Comparison of ENCODE assay signal across 8 cellular contexts in genomic region chr16:1308977-1309885, GRCh38. TPM values are rescaled to one million over a fixed set of nuclear protein-coding genes. Genes with fewer than 3 reads are reported as not detected.
DNase-seq lines count a peak whose midpoint lies in the region; ATAC-seq and TF ChIP-seq lines count a peak whose summit lies in the region.

TSS of gene UBE2I (plus strand) at chr16:1309636. CDS start at chr16:1314031, 4,395 bp downstream.

- peak; percentile 62 for ATAC-seq in HG03196 (IDR thresholded peaks at IDR 0.05; ENCODE audit: unreplicated experiment)

- H3K4me3 Mint-ChIP-seq in immature natural killer cell = peak within 1 kb of the TSS; percentile 97 to 99 (median 98)

- peaks cover 6 to 16% (median 15%) of the 10 kb centered on the region in 3 donors for H3K27me3 Mint-ChIP-seq in immature natural killer cell (ENCODE audit: low read depth in 3 of 3)

- H3K4me1 Mint-ChIP-seq in immature natural killer cell = peaks cover 29 to 44% of the 10 kb centered on the region in 2 donors

- in situ Hi-C loops in GM18951 (cut with MboI; ENCODE audit: low sequenced_read_pairs, unreplicated experiment) = no loop called here

- no peaks in the 10 kb centered on the region for H3K9me3 Mint-ChIP-seq in immature natural killer cell

- H3K27ac Mint-ChIP-seq in immature natural killer cell = peak within 1 kb of the TSS; percentile 98 to 100 (median 99)

- DNase-seq in AG08396 (ENCODE audit: low spot score) (peak; percentile 98), NCI-H345 treated with DMSO at 0.1 percent for 48 hours (lab: John Stamatoyannopoulos, UW; ENCODE audit: unreplicated experiment) (peak; percentile 93), caudate nucleus (lab: John Stamatoyannopoulos, UW) (peak; percentile 88 to 99 (median 96)), immature natural killer cell (peak; percentile 99), smooth muscle cell of the brain vasculature (ENCODE audit: low read depth, low spot score) (peak; percentile 98)
- DNase-seq in activated CD4-positive, CD25-positive, alpha-beta regulatory T cell (lab: John Stamatoyannopoulos, UW) = peak; percentile 89 to 96 (median 92)

- TF ChIP-seq POLR2A in GM18951 (IDR thresholded peaks at IDR 0.05; ENCODE audit: extremely low read depth, insufficient read depth, insufficient read length) = peak; percentile 78

- H3K27ac ChIP-seq in caudate nucleus (ENCODE audit: low read depth, low read length) = peak within 1 kb of the TSS; percentile 99

- peaks cover 0 to 3% (median 0%) of the 10 kb centered on the region in 3 donors for H3K36me3 Mint-ChIP-seq in immature natural killer cell

RNA-seq across cellular contexts. Expression of gene UBE2I, which starts in this region (rescaled TPM):
- 100 to 1,000 TPM in 2 of 3 donors, 10 to 100 TPM in 1; 94.1 to 119 (median 101) TPM for polyA plus RNA-seq in immature natural killer cell

Comparison
In these comparisons a context has a peak if more than half of its experiments do, and no peak if none do; other contexts are left out.
1. Peak in every context shown above with its lines: DNase-seq, ATAC-seq and H3K27ac ChIP-seq.